ENCODE assay signal across 2 cellular contexts in the genomic region with DNA sequence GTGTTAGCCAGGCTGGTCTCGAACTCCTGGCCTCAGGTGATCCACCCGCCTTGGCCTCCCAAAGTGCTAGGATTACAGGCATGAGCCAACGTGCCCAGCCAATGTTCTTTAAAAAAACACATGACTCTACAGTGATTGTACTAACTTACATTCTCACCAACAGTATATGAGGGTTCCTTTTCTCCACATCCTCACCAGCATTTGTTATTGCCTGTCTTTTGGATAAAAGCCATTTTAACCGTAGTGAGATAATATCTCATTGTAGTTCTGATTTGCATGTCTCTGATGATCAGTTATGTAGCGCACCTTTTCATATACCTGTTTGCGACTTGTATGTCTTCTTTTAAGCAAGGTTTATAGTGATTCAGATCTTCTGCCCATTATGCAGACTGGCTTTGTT. TPM values are rescaled to one million over a fixed set of nuclear protein-coding genes. Genes with fewer than 3 reads are reported as not detected.
"Had no signal": no experiment of that assay in that cellular context is flagged by ENCODE, and none has a peak within 500 bp of the region (broad histone marks: within the 10 kb centered on the region; RNA-seq: fewer than 3 reads in every experiment).

No MANE protein-coding gene starts in this region.

RNA-seq across cellular contexts. Expression of gene TREH, which starts 3.5 kb away (rescaled TPM):
- total RNA-seq: G401, GM12878 had no signal
- polyA plus RNA-seq: GM12878 had no signal
